ENCODE assay signal across 19 cellular contexts in genomic region chr12:95286713-95287112, GRCh38.
DNase-seq lines count a peak whose midpoint lies in the region; ATAC-seq and TF ChIP-seq lines count a peak whose summit lies in the region.
"Had no signal": no experiment of that assay in that cellular context is flagged by ENCODE, and none has a peak within 500 bp of the region (broad histone marks: within the 10 kb centered on the region; RNA-seq: fewer than 3 reads in every experiment).

No MANE protein-coding gene starts in this region.

- peak; percentile 40 to 58 (median 46) for ATAC-seq in psoas muscle
- no peak for ATAC-seq in mucosa of descending colon
- ATAC-seq: Panc1 had no signal

- H3K9ac ChIP-seq in adipocyte (ENCODE audit: low read length) = peak overlapping the region; percentile 18

- peaks cover 23% of the 10 kb centered on the region for H3K36me3 Mint-ChIP-seq in activated naive CD4-positive, alpha-beta T cell treated with anti-CD3 and anti-CD28 coated beads, Interleukin-2, amount 50 U/mL, for 24 hours

- DNase-seq in activated naive CD4-positive, alpha-beta T cell (lab: John Stamatoyannopoulos, UW) = no peak
- no peak for DNase-seq in adipocyte (ENCODE audit: low read depth)
- peak; percentile 48 for DNase-seq in kidney epithelial cell (ENCODE audit: low read depth)
- DNase-seq in psoas muscle = no peak
- DNase-seq in NCI-H748 treated with DMSO at 0.1 percent for 48 hours (lab: John Stamatoyannopoulos, UW) = no peak
- no peak for DNase-seq in mucosa of descending colon
- no peak for DNase-seq in NCI-H82 treated with DMSO at 0.1 percent for 48 hours (lab: John Stamatoyannopoulos, UW; ENCODE audit: unreplicated experiment)
- DNase-seq: COR-L47, HFFc6, KBM-7, NCI-H1092 treated with DMSO at 0.1 percent for 48 hours, NCI-H1694 treated with DMSO at 0.1 percent for 48 hours, NCI-H345, NCI-H69, Right ventricle myocardium superior had no signal

- no peaks in the 10 kb centered on the region for H3K27me3 Mint-ChIP-seq in activated naive CD4-positive, alpha-beta T cell treated with anti-CD3 and anti-CD28 coated beads, Interleukin-2, amount 50 U/mL, for 24 hours

- H3K36me3 ChIP-seq in adipocyte (ENCODE audit: control insufficient read depth, insufficient read depth, low read length, severe bottlenecking) (peaks cover 41% of the 10 kb centered on the region), kidney epithelial cell (ENCODE audit: control insufficient read depth, insufficient read depth, low read length) (peaks cover 1% of the 10 kb centered on the region), psoas muscle (ENCODE audit: insufficient read depth in 1 of 2, low read depth in 1 of 2) (peaks cover 4 to 86% of the 10 kb centered on the region in 2 donors), mucosa of descending colon (ENCODE audit: low read depth) (peaks cover 3% of the 10 kb centered on the region)

- H3K4me3 Mint-ChIP-seq in activated naive CD4-positive, alpha-beta T cell treated with anti-CD3 and anti-CD28 coated beads, Interleukin-2, amount 50 U/mL, for 24 hours = no peak overlapping the region
- H3K4me3 Mint-ChIP-seq: CD14-positive monocyte, HFFc6 had no signal

- H3K27ac ChIP-seq in psoas muscle = no peak overlapping the region
- H3K27ac ChIP-seq: 22Rv1 had no signal

- H3K27ac Mint-ChIP-seq in activated naive CD4-positive, alpha-beta T cell treated with anti-CD3 and anti-CD28 coated beads, Interleukin-2, amount 50 U/mL, for 24 hours = peak overlapping the region; percentile 59
- H3K27ac Mint-ChIP-seq: HFFc6 had no signal

- H3K9me3 Mint-ChIP-seq in activated naive CD4-positive, alpha-beta T cell treated with anti-CD3 and anti-CD28 coated beads, Interleukin-2, amount 50 U/mL, for 24 hours = no peaks in the 10 kb centered on the region
- H3K9me3 Mint-ChIP-seq: CD14-positive monocyte, HFFc6 had no signal

- H3K4me1 ChIP-seq in adipocyte (ENCODE audit: control insufficient read depth, insufficient read depth, low read length) (peaks cover 22% of the 10 kb centered on the region), psoas muscle (no peaks in the 10 kb centered on the region), mucosa of descending colon (ENCODE audit: low read depth) (no peaks in the 10 kb centered on the region)

- H3K9me3 ChIP-seq in adipocyte (ENCODE audit: control insufficient read depth, low read length) (no peaks in the 10 kb centered on the region), psoas muscle (no peaks in the 10 kb centered on the region), mucosa of descending colon (no peaks in the 10 kb centered on the region)

- no peaks in the 10 kb centered on the region for H3K27me3 ChIP-seq in adipocyte (replicated peaks; ENCODE audit: control insufficient read depth, insufficient read depth, low read length)
- H3K27me3 ChIP-seq in kidney epithelial cell (ENCODE audit: control insufficient read depth, insufficient read depth, low read length) = no peaks in the 10 kb centered on the region
- H3K27me3 ChIP-seq in psoas muscle (ENCODE audit: insufficient read depth in 3 of 3, low read length in 2 of 3) = no peaks in the 10 kb centered on the region

- intact Hi-C loops in psoas muscle (cut with DNase I) = no loop called here
- intact Hi-C loops in mucosa of descending colon (cut with DNase I, micrococcal nuclease) = no loop called here

- no peak overlapping the region for H3K4me3 ChIP-seq in adipocyte (ENCODE audit: low read length)
- no peak overlapping the region for H3K4me3 ChIP-seq in kidney epithelial cell (ENCODE audit: low read depth, low read length)
- H3K4me3 ChIP-seq in psoas muscle = no peak overlapping the region
- no peak overlapping the region for H3K4me3 ChIP-seq in mucosa of descending colon

- no peak for TF ChIP-seq CTCF in kidney epithelial cell (IDR thresholded peaks at IDR 0.05; ENCODE audit: insufficient read depth, low read length, poor library complexity, severe bottlenecking)
- TF ChIP-seq CTCF in psoas muscle (IDR thresholded peaks at IDR 0.05) = no peak
- no peak for TF ChIP-seq CTCF in mucosa of descending colon (IDR thresholded peaks at IDR 0.05)

- no peaks in the 10 kb centered on the region for H3K4me1 Mint-ChIP-seq in activated naive CD4-positive, alpha-beta T cell treated with anti-CD3 and anti-CD28 coated beads, Interleukin-2, amount 50 U/mL, for 24 hours
- H3K4me1 Mint-ChIP-seq: CD14-positive monocyte had no signal

- 63 to 67% (median 64%) methylated on average over 3 of the region's 3 CpGs for WGBS in psoas muscle, 3 donors
